ENCODE assay signal across 8 cellular contexts in genomic region chr17:67374329-67375053, GRCh38. TPM values are rescaled to one million over a fixed set of nuclear protein-coding genes. Genes with fewer than 3 reads are reported as not detected.
A peak's percentile ranks its signal among the peaks of the same experiment; 100 is the strongest.
DNase-seq lines count a peak whose midpoint lies in the region; ATAC-seq and TF ChIP-seq lines count a peak whose summit lies in the region.

No MANE protein-coding gene starts in this region.

- peak overlapping the region; percentile 32 for H3K4me2 ChIP-seq in GM23248 (ENCODE audit: unreplicated experiment)

- peak overlapping the region; percentile 34 to 88 (median 66) for H3K4me3 Mint-ChIP-seq in CD4-positive, alpha-beta memory T cell
- H3K4me3 Mint-ChIP-seq in activated naive CD8-positive, alpha-beta T cell = peak overlapping the region; percentile 54

- H3K27ac Mint-ChIP-seq in CD4-positive, alpha-beta memory T cell = peak overlapping the region; percentile 7 to 94 (median 85)
- peak overlapping the region; percentile 82 for H3K27ac Mint-ChIP-seq in activated naive CD8-positive, alpha-beta T cell

- H3K9me3 Mint-ChIP-seq in CD4-positive, alpha-beta memory T cell = peaks cover 0 to 6% (median 0%) of the 10 kb centered on the region in 8 donors
- H3K9me3 Mint-ChIP-seq in activated naive CD8-positive, alpha-beta T cell (ENCODE audit: low read depth) = no peaks in the 10 kb centered on the region

- H3K4me1 ChIP-seq in CD4-positive, alpha-beta memory T cell (ENCODE audit: insufficient read depth, low read length) = peaks cover 29% of the 10 kb centered on the region
- H3K4me1 ChIP-seq in GM23248 (ENCODE audit: insufficient read depth) (peaks cover 4% of the 10 kb centered on the region), cardiac muscle cell (ENCODE audit: low read depth) (peaks cover 2% of the 10 kb centered on the region), aorta (ENCODE audit: control insufficient read depth in 1 of 2, insufficient read depth in 2 of 2, low read length in 2 of 2) (no peaks in the 10 kb centered on the region)

- H3K9ac ChIP-seq in GM23248 = no peak overlapping the region

- peaks cover 17 to 33% (median 23%) of the 10 kb centered on the region in 4 donors for H3K4me1 Mint-ChIP-seq in CD4-positive, alpha-beta memory T cell
- peaks cover 24% of the 10 kb centered on the region for H3K4me1 Mint-ChIP-seq in activated naive CD8-positive, alpha-beta T cell (ENCODE audit: low read depth)

- H3K36me3 Mint-ChIP-seq in CD4-positive, alpha-beta memory T cell = peaks cover 5 to 11% of the 10 kb centered on the region in 2 donors
- no peaks in the 10 kb centered on the region for H3K36me3 Mint-ChIP-seq in activated naive CD8-positive, alpha-beta T cell

- intact Hi-C loops in CD4-positive, alpha-beta memory T cell (cut with micrococcal nuclease) = loop anchor here (1.0 to 5.0 kb wide), 6 partner anchors 48 to 453 kb away; partner anchors contain the start of genes BPTF and NOL11
- intact Hi-C loops in aorta (cut with DNase I) = loop anchor here in 1 of 2 donors (5.0 kb wide), 1 partner anchor 313 kb away; no protein-coding TSS in a partner anchor

- in situ Hi-C loops in GM23248 (cut with MboI) = loop anchor here (10.0 kb wide), 2 partner anchors 250 to 310 kb away; no protein-coding TSS in a partner anchor

- peaks cover 16% of the 10 kb centered on the region for H3F3A ChIP-seq in GM23248 (ENCODE audit: insufficient read depth)

- H3K9me2 ChIP-seq in GM23248 (ENCODE audit: insufficient read depth) = no peaks in the 10 kb centered on the region

- H3K27me3 ChIP-seq in CD4-positive, alpha-beta memory T cell (ENCODE audit: insufficient read depth, low read length) = no peaks in the 10 kb centered on the region
- no peaks in the 10 kb centered on the region for H3K27me3 ChIP-seq in GM23248 (replicated peaks; ENCODE audit: insufficient read depth)
- H3K27me3 ChIP-seq in cardiac muscle cell = no peaks in the 10 kb centered on the region
- no peaks in the 10 kb centered on the region for H3K27me3 ChIP-seq in aorta (ENCODE audit: control insufficient read depth in 1 of 2, insufficient read depth in 2 of 2, low read length in 1 of 2)

- POLR2A ChIA-PET in CD4-positive, alpha-beta memory T cell (lab: Charles Lee; ENCODE audit: partially characterized antibody) = interaction anchor here (0.7 to 9.1 kb wide), 11 partner anchors 9 to 343 kb away, joined by 3 to 258 read pairs (median 9); partner anchors contain the start of genes NOL11 and PSMD12

- WGBS in GM23248 (ENCODE audit: low coverage in 1 of 2, low lambda C conversion rate in 2 of 2, missing lambda C conversion rate in 2 of 2), 2 experiments = 16 to 17% methylated on average over 12 of the region's 12 CpGs
- 17 to 18% methylated on average over 12 of the region's 12 CpGs for WGBS in aorta, 2 donors

- peak overlapping the region; percentile 56; the same call in 1 of the 2 replicates for H2AFZ ChIP-seq in GM23248

- H3K79me2 ChIP-seq in GM23248 (ENCODE audit: insufficient read depth) = peaks cover 7% of the 10 kb centered on the region

- H3K27me3 Mint-ChIP-seq in CD4-positive, alpha-beta memory T cell = no peaks in the 10 kb centered on the region
- no peaks in the 10 kb centered on the region for H3K27me3 Mint-ChIP-seq in activated naive CD8-positive, alpha-beta T cell

- CTCF ChIA-PET in CD4-positive, alpha-beta memory T cell (lab: Charles Lee; ENCODE audit: partially characterized antibody) = interaction anchor here (0.7 to 29.3 kb wide), 34 partner anchors 12 to 357 kb away, joined by 3 to 605 read pairs (median 5); partner anchors contain the start of gene PSMD12

- peak; percentile 81 to 88 (median 83) for DNase-seq in CD4-positive, alpha-beta memory T cell
- peak; percentile 89 for DNase-seq in GM23248
- DNase-seq in NCI-H146 treated with DMSO at 0.1 percent for 48 hours (lab: John Stamatoyannopoulos, UW; ENCODE audit: unreplicated experiment) = peak; percentile 66
- peak; percentile 82 for DNase-seq in T follicular helper cell (ENCODE audit: low read depth)
- DNase-seq in cardiac muscle cell (ENCODE audit: low read depth in 1 of 2, low spot score in 1 of 2) = peak; percentile 90
- peak; percentile 73 for DNase-seq in pulmonary artery endothelial cell (ENCODE audit: low read depth, low spot score)
- DNase-seq in aorta = peak; percentile 92 to 96

- no peak overlapping the region for H3K27ac ChIP-seq in CD4-positive, alpha-beta memory T cell (ENCODE audit: low read depth, low read length)
- H3K27ac ChIP-seq in GM23248 (no peak overlapping the region), cardiac muscle cell (no peak overlapping the region), aorta (ENCODE audit: low read depth in 1 of 2, low read length in 2 of 2) (no peak overlapping the region)

- no peaks in the 10 kb centered on the region for H4K20me1 ChIP-seq in GM23248 (ENCODE audit: insufficient read depth)

- ATAC-seq in aorta (ENCODE audit: low FRiP score) = no peak

- H3K36me3 ChIP-seq in CD4-positive, alpha-beta memory T cell (ENCODE audit: insufficient read depth, low read length) = no peaks in the 10 kb centered on the region
- no peaks in the 10 kb centered on the region for H3K36me3 ChIP-seq in GM23248 (ENCODE audit: low read depth)
- no peaks in the 10 kb centered on the region for H3K36me3 ChIP-seq in cardiac muscle cell
- H3K36me3 ChIP-seq in aorta (ENCODE audit: control insufficient read depth in 1 of 2, insufficient read depth in 2 of 2, low read length in 1 of 2) = no peaks in the 10 kb centered on the region

- no peaks in the 10 kb centered on the region for H3K9me3 ChIP-seq in CD4-positive, alpha-beta memory T cell (ENCODE audit: control insufficient read depth in 1 of 2, low read length in 2 of 2)
- H3K9me3 ChIP-seq in GM23248 (ENCODE audit: low read depth) (no peaks in the 10 kb centered on the region), cardiac muscle cell (ENCODE audit: low read depth) (no peaks in the 10 kb centered on the region), aorta (ENCODE audit: control insufficient read depth, low read length) (no peaks in the 10 kb centered on the region)

- peak; percentile 90 for TF ChIP-seq CTCF in cardiac muscle cell (IDR thresholded peaks at IDR 0.05; ENCODE audit: low read depth, low read length)

- no peak overlapping the region for H3K4me3 ChIP-seq in CD4-positive, alpha-beta memory T cell (ENCODE audit: low read length in 2 of 2)
- H3K4me3 ChIP-seq in GM23248 (no peak overlapping the region), cardiac muscle cell (no peak overlapping the region), aorta (ENCODE audit: low read length in 2 of 2) (no peak overlapping the region)

RNA-seq across cellular contexts. Expression of gene PITPNC1, which starts 2.6 kb away (rescaled TPM):
- total RNA-seq in CD4-positive, alpha-beta memory T cell = 10 to 100 TPM; 68.4 to 71.2 TPM
- 100 to 1,000 TPM; 109 to 124 TPM for polyA plus RNA-seq in CD4-positive, alpha-beta memory T cell
- total RNA-seq in GM23248 (2014; rRNA removed; shearing (Covaris generic)) = 5.8 and 9.2 TPM in 2 replicates
- polyA plus RNA-seq in GM23248 (2016; fragmentation: Nextera tagmentation; extraction: Ambion mirVana) (7.3 and 7.4 TPM in 2 replicates), cardiac muscle cell (5.7 and 7.4 TPM in 2 replicates), aorta (1 to 10 TPM; 2.3 to 6.9 TPM)
- total RNA-seq in cardiac muscle cell (4.3 and 4.8 TPM in 2 replicates), pulmonary artery endothelial cell (6.5 and 7.3 TPM in 2 replicates), aorta (10 to 100 TPM; 28.7 to 29.6 TPM)

RNA-seq across cellular contexts. Expression of gene PSMD12, which starts 8.1 kb away (rescaled TPM):
- 10 to 100 TPM; 46.9 to 48.8 TPM for total RNA-seq in CD4-positive, alpha-beta memory T cell
- polyA plus RNA-seq in CD4-positive, alpha-beta memory T cell = 10 to 100 TPM; 34.5 to 49.8 TPM
- 31.9 and 44.3 TPM in 2 replicates for total RNA-seq in GM23248 (2014; rRNA removed; shearing (Covaris generic))
- polyA plus RNA-seq in GM23248 (2016; fragmentation: Nextera tagmentation; extraction: Ambion mirVana) (85.3 and 87.9 TPM in 2 replicates), cardiac muscle cell (44.1 and 58.9 TPM in 2 replicates), aorta (10 to 100 TPM; 15.6 to 23.4 TPM)
- total RNA-seq in cardiac muscle cell (16.6 and 20.8 TPM in 2 replicates), pulmonary artery endothelial cell (36.9 and 44.6 TPM in 2 replicates), aorta (10 to 100 TPM; 38.2 to 46.8 TPM)
